2 cellular contexts compared by ENCODE assay signal in the genomic region with DNA sequence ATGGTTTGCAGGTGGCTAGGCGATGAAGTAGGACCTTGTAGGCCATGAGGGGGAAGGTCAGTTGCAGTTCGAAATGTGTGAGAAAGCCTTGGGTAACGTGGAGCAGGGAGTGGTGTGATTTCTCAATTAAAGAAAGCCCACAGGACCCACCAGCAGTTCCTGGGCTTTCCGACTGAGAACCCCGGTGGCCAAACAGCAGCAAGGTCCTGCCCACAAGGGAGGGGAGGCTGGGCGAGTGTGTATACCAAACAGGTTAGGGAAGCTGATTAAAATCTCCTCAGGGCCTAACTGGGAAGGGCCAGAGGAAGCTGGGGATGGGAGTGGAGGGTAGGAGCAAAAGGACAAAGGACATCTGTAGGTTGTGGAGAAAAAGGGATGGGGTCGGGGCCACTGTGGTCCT.
TF ChIP-seq lines count a peak whose summit lies in the region.

No MANE protein-coding gene starts in this region.

TF ChIP-seq in GM23338, 12 proteins besides CTCF, POLR2A, EP300 and RAD21:
- no peak for TF ChIP-seq EZH2 (IDR thresholded peaks at IDR 0.05; ENCODE audit: low read depth, unreplicated experiment)
- no peak for TF ChIP-seq JUNB (IDR thresholded peaks at IDR 0.05; ENCODE audit: unreplicated experiment)
- TF ChIP-seq CREB1 (CRISPR knock-in tag; IDR thresholded peaks at IDR 0.05; ENCODE audit: low read depth) = no peak
- TF ChIP-seq POLR2AphosphoS5 (IDR thresholded peaks at IDR 0.05; ENCODE audit: low read depth) = no peak
- TF ChIP-seq, protein P1, sequence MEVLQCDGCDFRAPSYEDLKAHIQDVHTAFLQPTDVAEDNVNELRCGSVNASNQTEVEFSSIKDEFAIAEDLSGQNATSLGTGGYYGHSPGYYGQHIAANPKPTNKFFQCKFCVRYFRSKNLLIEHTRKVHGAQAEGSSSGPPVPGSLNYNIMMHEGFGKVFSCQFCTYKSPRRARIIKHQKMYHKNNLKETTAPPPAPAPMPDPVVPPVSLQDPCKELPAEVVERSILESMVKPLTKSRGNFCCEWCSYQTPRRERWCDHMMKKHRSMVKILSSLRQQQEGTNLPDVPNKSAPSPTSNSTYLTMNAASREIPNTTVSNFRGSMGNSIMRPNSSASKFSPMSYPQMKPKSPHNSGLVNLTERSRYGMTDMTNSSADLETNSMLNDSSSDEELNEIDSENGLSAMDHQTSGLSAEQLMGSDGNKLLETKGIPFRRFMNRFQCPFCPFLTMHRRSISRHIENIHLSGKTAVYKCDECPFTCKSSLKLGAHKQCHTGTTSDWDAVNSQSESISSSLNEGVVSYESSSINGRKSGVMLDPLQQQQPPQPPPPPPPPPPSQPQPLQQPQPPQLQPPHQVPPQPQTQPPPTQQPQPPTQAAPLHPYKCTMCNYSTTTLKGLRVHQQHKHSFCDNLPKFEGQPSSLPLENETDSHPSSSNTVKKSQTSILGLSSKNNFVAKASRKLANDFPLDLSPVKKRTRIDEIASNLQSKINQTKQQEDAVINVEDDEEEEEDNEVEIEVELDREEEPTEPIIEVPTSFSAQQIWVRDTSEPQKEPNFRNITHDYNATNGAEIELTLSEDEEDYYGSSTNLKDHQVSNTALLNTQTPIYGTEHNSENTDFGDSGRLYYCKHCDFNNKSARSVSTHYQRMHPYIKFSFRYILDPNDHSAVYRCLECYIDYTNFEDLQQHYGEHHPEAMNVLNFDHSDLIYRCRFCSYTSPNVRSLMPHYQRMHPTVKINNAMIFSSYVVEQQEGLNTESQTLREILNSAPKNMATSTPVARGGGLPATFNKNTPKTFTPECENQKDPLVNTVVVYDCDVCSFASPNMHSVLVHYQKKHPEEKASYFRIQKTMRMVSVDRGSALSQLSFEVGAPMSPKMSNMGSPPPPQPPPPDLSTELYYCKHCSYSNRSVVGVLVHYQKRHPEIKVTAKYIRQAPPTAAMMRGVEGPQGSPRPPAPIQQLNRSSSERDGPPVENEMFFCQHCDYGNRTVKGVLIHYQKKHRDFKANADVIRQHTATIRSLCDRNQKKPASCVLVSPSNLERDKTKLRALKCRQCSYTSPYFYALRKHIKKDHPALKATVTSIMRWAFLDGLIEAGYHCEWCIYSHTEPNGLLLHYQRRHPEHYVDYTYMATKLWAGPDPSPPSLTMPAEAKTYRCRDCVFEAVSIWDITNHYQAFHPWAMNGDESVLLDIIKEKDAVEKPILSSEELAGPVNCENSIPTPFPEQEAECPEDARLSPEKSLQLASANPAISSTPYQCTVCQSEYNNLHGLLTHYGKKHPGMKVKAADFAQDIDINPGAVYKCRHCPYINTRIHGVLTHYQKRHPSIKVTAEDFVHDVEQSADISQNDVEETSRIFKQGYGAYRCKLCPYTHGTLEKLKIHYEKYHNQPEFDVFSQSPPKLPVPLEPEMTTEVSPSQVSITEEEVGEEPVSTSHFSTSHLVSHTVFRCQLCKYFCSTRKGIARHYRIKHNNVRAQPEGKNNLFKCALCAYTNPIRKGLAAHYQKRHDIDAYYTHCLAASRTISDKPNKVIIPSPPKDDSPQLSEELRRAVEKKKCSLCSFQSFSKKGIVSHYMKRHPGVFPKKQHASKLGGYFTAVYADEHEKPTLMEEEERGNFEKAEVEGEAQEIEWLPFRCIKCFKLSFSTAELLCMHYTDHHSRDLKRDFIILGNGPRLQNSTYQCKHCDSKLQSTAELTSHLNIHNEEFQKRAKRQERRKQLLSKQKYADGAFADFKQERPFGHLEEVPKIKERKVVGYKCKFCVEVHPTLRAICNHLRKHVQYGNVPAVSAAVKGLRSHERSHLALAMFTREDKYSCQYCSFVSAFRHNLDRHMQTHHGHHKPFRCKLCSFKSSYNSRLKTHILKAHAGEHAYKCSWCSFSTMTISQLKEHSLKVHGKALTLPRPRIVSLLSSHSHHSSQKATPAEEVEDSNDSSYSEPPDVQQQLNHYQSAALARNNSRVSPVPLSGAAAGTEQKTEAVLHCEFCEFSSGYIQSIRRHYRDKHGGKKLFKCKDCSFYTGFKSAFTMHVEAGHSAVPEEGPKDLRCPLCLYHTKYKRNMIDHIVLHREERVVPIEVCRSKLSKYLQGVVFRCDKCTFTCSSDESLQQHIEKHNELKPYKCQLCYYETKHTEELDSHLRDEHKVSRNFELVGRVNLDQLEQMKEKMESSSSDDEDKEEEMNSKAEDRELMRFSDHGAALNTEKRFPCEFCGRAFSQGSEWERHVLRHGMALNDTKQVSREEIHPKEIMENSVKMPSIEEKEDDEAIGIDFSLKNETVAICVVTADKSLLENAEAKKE (CRISPR knock-in tag; IDR thresholded peaks at IDR 0.05) = no peak

TF ChIP-seq in K562, 482 proteins besides CTCF, POLR2A, EP300 and RAD21:
- TF ChIP-seq MAFG (tag; conservative IDR thresholded peaks at IDR 0.05) (no peak), ZFP36 (IDR thresholded peaks at IDR 0.05; ENCODE audit: low read depth, low read length, partially characterized antibody) (no peak), ZFX (CRISPR knock-in tag; IDR thresholded peaks at IDR 0.05) (peak; percentile 38; the same call in 1 of the 2 replicates), ARID1B (IDR thresholded peaks at IDR 0.05) (0 out of 2 replicates have a peak, but pooled peaks have one; percentile 2), ZNF232 (CRISPR knock-in tag; IDR thresholded peaks at IDR 0.05) (no peak), CSDE1 (IDR thresholded peaks at IDR 0.05) (no peak), ZNF644 (tag; IDR thresholded peaks at IDR 0.05; ENCODE audit: low read depth) (no peak)
- TF ChIP-seq, protein P2, sequence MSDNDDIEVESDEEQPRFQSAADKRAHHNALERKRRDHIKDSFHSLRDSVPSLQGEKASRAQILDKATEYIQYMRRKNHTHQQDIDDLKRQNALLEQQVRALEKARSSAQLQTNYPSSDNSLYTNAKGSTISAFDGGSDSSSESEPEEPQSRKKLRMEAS (CRISPR knock-in tag; IDR thresholded peaks at IDR 0.05) = peak; percentile 15; the same call in 1 of the 2 replicates
